Comparison of ENCODE assay signal across 8 cellular contexts in the genomic region with DNA sequence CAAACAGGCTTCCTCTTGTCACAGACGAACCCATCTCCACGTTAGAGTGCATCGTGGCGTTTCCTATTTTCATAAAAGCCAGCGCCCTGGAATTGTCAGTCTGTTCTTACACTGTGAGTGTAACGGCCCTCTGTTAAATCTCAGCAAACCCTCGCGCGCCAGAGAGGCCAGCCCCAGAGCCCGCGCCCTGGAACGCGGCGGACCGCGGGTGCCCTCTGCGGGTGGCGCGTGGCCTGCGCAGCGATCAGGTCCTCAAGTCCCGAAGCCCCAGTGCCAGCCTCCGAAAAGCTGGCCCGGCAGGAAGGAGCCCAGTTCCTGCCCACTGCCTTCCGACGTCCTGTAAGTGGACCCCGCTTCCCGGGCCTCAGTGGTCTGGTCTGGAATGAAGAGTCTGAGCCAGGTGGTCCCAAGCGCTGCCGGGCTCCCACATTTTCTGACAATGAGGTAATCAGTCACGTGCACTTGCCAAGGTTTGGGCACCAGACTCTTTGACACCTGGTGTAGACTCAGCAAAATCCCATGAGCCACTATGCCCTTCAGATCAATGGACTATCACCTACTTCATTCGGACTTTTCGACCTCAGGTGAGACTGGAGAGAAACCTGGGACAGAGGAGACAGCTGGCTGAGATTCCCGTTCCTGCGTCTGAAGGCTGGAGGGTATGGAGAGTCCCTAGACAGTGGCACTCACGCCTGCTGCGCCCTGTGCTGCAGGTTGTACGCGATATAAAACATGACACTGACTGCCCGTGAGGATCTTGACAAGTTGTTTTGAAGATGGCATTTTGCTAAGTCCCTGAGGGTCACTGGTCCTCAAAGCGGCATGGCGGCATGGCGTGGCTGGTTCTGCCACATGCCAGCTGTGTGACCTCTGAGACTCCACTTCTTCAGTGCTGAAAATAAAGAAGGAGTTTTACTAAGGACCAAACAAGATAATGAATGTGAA.
A peak's percentile ranks its signal among the peaks of the same experiment; 100 is the strongest.
DNase-seq lines count a peak whose midpoint lies in the region; ATAC-seq and TF ChIP-seq lines count a peak whose summit lies in the region.

No MANE protein-coding gene starts in this region.

- no peaks in the 10 kb centered on the region for H3K27me3 ChIP-seq in Caco-2 (replicated peaks; ENCODE audit: control insufficient read depth, insufficient read depth, low read length)
- no peaks in the 10 kb centered on the region for H3K27me3 ChIP-seq in PC-9 (ENCODE audit: insufficient read depth, low read depth)

- BruUV-seq in Caco-2 (replicated peaks; lab: Mats Ljungman, UMichigan) (no TSS peak), PC-9 (replicated peaks; lab: Mats Ljungman, UMichigan) (no TSS peak)

- H3K9me3 Mint-ChIP-seq in Caco-2 (ENCODE audit: unreplicated experiment) = peaks cover 2% of the 10 kb centered on the region
- H3K9me3 Mint-ChIP-seq in natural killer cell treated with Interleukin-12 subunit alpha and Interleukin-12 subunit beta and Interleukin-15 and Interleukin-18, amount 100 ng/mL, for 72 hours = no peaks in the 10 kb centered on the region

- H3K4me3 ChIP-seq in Caco-2 (ENCODE audit: low read depth, low read length) (peak overlapping the region; percentile 75), PC-9 (peak overlapping the region; percentile 64)

- no peaks in the 10 kb centered on the region for H4K20me1 ChIP-seq in PC-9 (ENCODE audit: insufficient read depth)

- H3K27me3 Mint-ChIP-seq in Caco-2 (ENCODE audit: insufficient read depth, unreplicated experiment) = peaks cover 8% of the 10 kb centered on the region
- H3K27me3 Mint-ChIP-seq in natural killer cell treated with Interleukin-12 subunit alpha and Interleukin-12 subunit beta and Interleukin-15 and Interleukin-18, amount 100 ng/mL, for 72 hours = peaks cover 46 to 51% of the 10 kb centered on the region in 2 donors

- H3K36me3 ChIP-seq in Caco-2 (ENCODE audit: control insufficient read depth, insufficient read depth, low read length) (no peaks in the 10 kb centered on the region), PC-9 (ENCODE audit: low read depth) (no peaks in the 10 kb centered on the region)

- H3K4me2 ChIP-seq in PC-9 = peak overlapping the region; percentile 97

- H3F3A ChIP-seq in PC-9 (ENCODE audit: insufficient read depth, low read depth) = no peaks in the 10 kb centered on the region

- TF ChIP-seq CTCF in Caco-2 (IDR thresholded peaks at IDR 0.05; ENCODE audit: insufficient read depth in 1 of 2, low read depth in 1 of 2, low read length in 1 of 2, severe bottlenecking in 1 of 2, unreplicated experiment in 1 of 2) = peak; percentile 85 to 91
- peak; percentile 99 for TF ChIP-seq CTCF in PC-9 (conservative IDR thresholded peaks at IDR 0.05)

- POLR2A ChIA-PET in Caco-2 (lab: Charles Lee) = interaction anchor here (0.8 kb wide), 1 partner anchor 110 kb away, joined by 6 read pairs; no protein-coding TSS in a partner anchor
- POLR2A ChIA-PET in PC-9 (lab: Charles Lee; ENCODE audit: unreplicated experiment) = interaction anchor here (0.6 to 0.7 kb wide), 5 partner anchors 43 to 497 kb away, joined by 3 to 9 read pairs (median 4); partner anchors contain the start of gene SEC61G

- H2AFZ ChIP-seq in PC-9 = peak overlapping the region; percentile 97

- H3K4me1 Mint-ChIP-seq in Caco-2 (ENCODE audit: low read depth, unreplicated experiment) = no peaks in the 10 kb centered on the region
- peaks cover 4 to 5% of the 10 kb centered on the region in 2 donors for H3K4me1 Mint-ChIP-seq in natural killer cell treated with Interleukin-12 subunit alpha and Interleukin-12 subunit beta and Interleukin-15 and Interleukin-18, amount 100 ng/mL, for 72 hours (ENCODE audit: low read depth in 2 of 2)

- peaks cover 9% of the 10 kb centered on the region; the same call in 1 of the 2 replicates for H3K4me1 ChIP-seq in Caco-2
- H3K4me1 ChIP-seq in PC-9 (replicated peaks; ENCODE audit: insufficient read depth) = peaks cover 5% of the 10 kb centered on the region

- H3K9me3 ChIP-seq in Caco-2 (no peaks in the 10 kb centered on the region), PC-9 (ENCODE audit: insufficient read depth, low read depth) (no peaks in the 10 kb centered on the region)

- CTCF ChIA-PET in Caco-2 (lab: Charles Lee) = interaction anchor here (0.6 to 2.7 kb wide), 41 partner anchors 9 to 497 kb away, joined by 3 to 60 read pairs (median 4); partner anchors contain the start of genes EGFR and SEC61G
- CTCF ChIA-PET in PC-9 (lab: Charles Lee) = interaction anchor here (0.6 to 3.9 kb wide), 25 partner anchors 11 to 497 kb away, joined by 3 to 28 read pairs (median 4); partner anchors contain the start of gene SEC61G

- H3K9me2 ChIP-seq in PC-9 (ENCODE audit: insufficient read depth) = no peaks in the 10 kb centered on the region

- H3K79me2 ChIP-seq in PC-9 (ENCODE audit: low read depth) = no peaks in the 10 kb centered on the region

- DNase-seq in Caco-2 (peak; percentile 78 to 90), HK-2 (ENCODE audit: unreplicated experiment) (peak; percentile 88), PC-9 (peak; percentile 81 to 96), activated T-helper 1 cell treated with Interleukin-2 at 50 U/mL for 16 hours (ENCODE audit: low read depth) (peak; percentile 55), fibroblast of peridontal ligament (ENCODE audit: extremely low read depth) (peak; percentile 74)
- peak; percentile 67 for DNase-seq in natural killer cell treated with Interleukin-12 subunit alpha and Interleukin-12 subunit beta and Interleukin-15 and Interleukin-18, amount 100 ng/mL, for 72 hours (ENCODE audit: low spot score)
- peak; percentile 79 for DNase-seq in stimulated activated naive CD8-positive, alpha-beta T cell treated with anti-CD3 and anti-CD28 coated beads, Interleukin-15, Interleukin-2, amounts not matched to agents 100 U/mL and 50 U/mL, for 24 hours

- ATAC-seq in GM19463 (IDR thresholded peaks at IDR 0.05; ENCODE audit: unreplicated experiment) = peak; percentile 81
- peak; percentile 86 to 92 for ATAC-seq in natural killer cell treated with Interleukin-12 subunit alpha and Interleukin-12 subunit beta and Interleukin-15 and Interleukin-18, amount 100 ng/mL, for 72 hours
- ATAC-seq in stimulated activated naive CD8-positive, alpha-beta T cell treated with anti-CD3 and anti-CD28 coated beads, Interleukin-15, Interleukin-2, amounts not matched to agents 100 U/mL and 50 U/mL, for 24 hours = peak; percentile 82

- peak overlapping the region; percentile 42 for H3K27ac Mint-ChIP-seq in Caco-2 (ENCODE audit: unreplicated experiment)
- peak overlapping the region in 1 of 2 donors; percentile 20 for H3K27ac Mint-ChIP-seq in natural killer cell treated with Interleukin-12 subunit alpha and Interleukin-12 subunit beta and Interleukin-15 and Interleukin-18, amount 100 ng/mL, for 72 hours

- H3K36me3 Mint-ChIP-seq in Caco-2 (ENCODE audit: insufficient read depth, unreplicated experiment) = no peaks in the 10 kb centered on the region
- no peaks in the 10 kb centered on the region for H3K36me3 Mint-ChIP-seq in natural killer cell treated with Interleukin-12 subunit alpha and Interleukin-12 subunit beta and Interleukin-15 and Interleukin-18, amount 100 ng/mL, for 72 hours

- no peak overlapping the region for H3K27ac ChIP-seq in PC-9

- intact Hi-C loops in Caco-2 (cut with micrococcal nuclease; ENCODE audit: unreplicated experiment) = loop anchor here (1.0 to 5.0 kb wide), 10 partner anchors 47 to 481 kb away; partner anchors contain the start of gene EGFR
- intact Hi-C loops in PC-9 (cut with micrococcal nuclease; ENCODE audit: unreplicated experiment) = loop anchor here (1.0 to 2.0 kb wide), 11 partner anchors 47 to 481 kb away; no protein-coding TSS in a partner anchor

- peak overlapping the region; percentile 86 for H3K4me3 Mint-ChIP-seq in Caco-2 (ENCODE audit: unreplicated experiment)
- peak overlapping the region; percentile 99 for H3K4me3 Mint-ChIP-seq in natural killer cell treated with Interleukin-12 subunit alpha and Interleukin-12 subunit beta and Interleukin-15 and Interleukin-18, amount 100 ng/mL, for 72 hours
